ENCODE assay signal across 34 cellular contexts in genomic region chr10:25748509-25748908, GRCh38.
"Had no signal": no experiment of that assay in that cellular context is flagged by ENCODE, and none has a peak within 500 bp of the region (broad histone marks: within the 10 kb centered on the region; RNA-seq: fewer than 3 reads in every experiment).

No MANE protein-coding gene starts in this region.

- H3K36me3 ChIP-seq: adrenal gland, brain microvascular endothelial cell, breast epithelium had no signal

- H3K9me3 ChIP-seq: adrenal gland, body of pancreas, breast epithelium had no signal

- DNase-seq: activated B cell treated with CpG ODN at 0.5 μM for 24 hours; activated CD4-positive, alpha-beta memory T cell treated with anti-CD3 and anti-CD28 coated beads for 36 hours; activated CD4-positive, alpha-beta T cell treated with anti-CD3 and anti-CD28 coated beads for 4 hours; activated CD4-positive, alpha-beta T cell treated with anti-CD3 and anti-CD28 coated beads, Interleukin-2, amount 10 ng/mL, durations not matched to agents 24 days and 14 days; activated CD4-positive, alpha-beta T cell treated with anti-CD3 and anti-CD28 coated beads, Interleukin-2, amount 50 U/mL, for 1 hour; activated CD4-positive, alpha-beta T cell treated with anti-CD3 and anti-CD28 coated beads, Interleukin-2, amount 50 U/mL, for 4 hours; activated CD4-positive, CD25-positive, alpha-beta regulatory T cell treated with anti-CD3 and anti-CD28 coated beads, Interleukin-2, amount 50 U/mL, for 72 hours; activated CD8-positive, alpha-beta memory T cell treated with anti-CD3 and anti-CD28 coated beads, Interleukin-2, amount 50 U/mL, for 4 hours; activated CD8-positive, alpha-beta T cell treated with anti-CD3 and anti-CD28 coated beads for 36 hours; activated effector memory CD4-positive, alpha-beta T cell treated with anti-CD3 and anti-CD28 coated beads, Interleukin-2, amount 50 U/mL, for 16 hours; activated gamma-delta T cell treated with Interleukin-2 at 50 U/mL for 16 hours; activated naive CD4-positive, alpha-beta T cell; activated naive CD4-positive, alpha-beta T cell treated with anti-CD3 and anti-CD28 coated beads for 36 hours; activated naive CD4-positive, alpha-beta T cell treated with anti-CD3 and anti-CD28 coated beads, Interleukin-2, amount 50 U/mL, for 16 hours; activated naive CD8-positive, alpha-beta T cell treated with anti-CD3 and anti-CD28 coated beads for 36 hours; activated T-cell treated with anti-CD3 and anti-CD28 coated beads for 4 hours; activated T-cell treated with anti-CD3 and anti-CD28 coated beads, Interleukin-2, amount 50 U/mL, for 1 hour; activated T-cell treated with anti-CD3 and anti-CD28 coated beads, Interleukin-2, amount 50 U/mL, for 4 hours; activated T-cell treated with anti-CD3 and anti-CD28 coated beads, Interleukin-2, amount 50 U/mL, for 72 hours; adrenal gland; amniotic stem cell; aorta; body of pancreas; brain microvascular endothelial cell; central memory CD4-positive, alpha-beta T cell; T-helper 1 cell; T-helper 2 cell; T-helper 9 cell had no signal

- H3K27ac ChIP-seq: adrenal gland, body of pancreas, brain microvascular endothelial cell, breast epithelium, VCaP had no signal

- H3K27me3 ChIP-seq: adrenal gland, body of pancreas, brain microvascular endothelial cell, breast epithelium had no signal

- ATAC-seq: activated CD8-positive, alpha-beta T cell treated with anti-CD3 and anti-CD28 coated beads for 36 hours; activated naive CD4-positive, alpha-beta T cell treated with anti-CD3 and anti-CD28 coated beads, Interleukin-2, amount 50 U/mL, for 72 hours; activated T-cell treated with anti-CD3 and anti-CD28 coated beads, Interleukin-2, amount 50 U/mL, for 4 hours; activated T-cell treated with anti-CD3 and anti-CD28 coated beads, Interleukin-2, amount 50 U/mL, for 72 hours; activated T-helper 17 cell treated with anti-CD3 and anti-CD28 coated beads, Interleukin-2, amount 50 U/mL, for 72 hours; body of pancreas had no signal

- H3K4me3 ChIP-seq: adrenal gland, body of pancreas, breast epithelium had no signal

- FAIRE-seq: astrocyte, TTC549 had no signal

- H3K4me1 ChIP-seq: adrenal gland, body of pancreas, breast epithelium had no signal
